ENCODE assay signal across 16 cellular contexts in the genomic region with DNA sequence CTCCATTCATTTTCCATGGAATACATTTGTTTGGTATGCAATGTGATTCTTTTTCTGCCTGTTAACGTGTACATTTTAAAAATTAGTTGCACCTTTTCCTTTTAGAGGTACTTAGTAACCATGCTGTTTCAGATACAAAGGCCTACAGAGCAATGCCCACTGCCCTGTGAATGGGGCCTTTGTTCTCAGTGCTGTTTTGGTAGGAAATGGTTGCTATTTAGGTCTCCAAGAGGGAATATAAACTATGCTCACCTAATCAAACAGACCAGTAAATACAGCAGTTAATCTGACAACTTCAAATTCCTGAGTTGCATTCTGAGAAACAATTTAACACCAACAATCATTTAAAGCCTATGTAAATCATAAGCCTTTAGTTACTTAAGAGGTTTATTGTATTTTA.
DNase-seq lines count a peak whose midpoint lies in the region; ATAC-seq, FAIRE-seq and TF ChIP-seq lines count a peak whose summit lies in the region.
"Had no signal": no experiment of that assay in that cellular context is flagged by ENCODE, and none has a peak within 500 bp of the region (broad histone marks: within the 10 kb centered on the region; RNA-seq: fewer than 3 reads in every experiment).

No MANE protein-coding gene starts in this region.

- no peaks in the 10 kb centered on the region for H3K9me3 Mint-ChIP-seq in Calu3 (ENCODE audit: low read depth, unreplicated experiment)
- no peaks in the 10 kb centered on the region for H3K9me3 Mint-ChIP-seq in endodermal cell
- no peaks in the 10 kb centered on the region for H3K9me3 Mint-ChIP-seq in nephron progenitor cell
- H3K9me3 Mint-ChIP-seq: activated CD4-positive, alpha-beta memory T cell treated with anti-CD3 and anti-CD28 coated beads, Interleukin-2, amount 10 ng/mL, durations not matched to agents 7 days and 5 days; activated T-cell treated with anti-CD3 and anti-CD28 coated beads, Interleukin-2, amount 50 U/mL, for 72 hours; CD8-positive, alpha-beta T cell; central memory CD8-positive, alpha-beta T cell had no signal

- H3K4me1 ChIP-seq in endodermal cell (ENCODE audit: control insufficient read depth, insufficient read depth, low read length): peaks cover 19% of the 10 kb centered on the region

- H3K36me3 ChIP-seq in endodermal cell (ENCODE audit: control insufficient read depth, insufficient read depth, low read length): no peaks in the 10 kb centered on the region

- H3K27ac ChIP-seq in endodermal cell (ENCODE audit: low read depth, low read length): peak overlapping the region; percentile 69

- H3K9me3 ChIP-seq in endodermal cell (ENCODE audit: control insufficient read depth, low read length): no peaks in the 10 kb centered on the region

- no TSS peak for BruUV-seq in Calu3 (replicated peaks; lab: Mats Ljungman, UMichigan)

- peak overlapping the region; percentile 22 for H3K9ac ChIP-seq in endodermal cell (ENCODE audit: extremely low read depth, low read length, poor library complexity, severe bottlenecking)

- TF ChIP-seq CTCF in Calu3 (IDR thresholded peaks at IDR 0.05; ENCODE audit: unreplicated experiment) (no peak), endodermal cell (conservative IDR thresholded peaks at IDR 0.05) (no peak), nephron progenitor cell (IDR thresholded peaks at IDR 0.05) (no peak), D721Med (IDR thresholded peaks at IDR 0.05; ENCODE audit: insufficient read depth, missing control alignments) (no peak)

- no peak for FAIRE-seq in D721Med (lab: Jason Lieb, UNC)

- H3K4me3 Mint-ChIP-seq in Calu3 (ENCODE audit: low read depth, unreplicated experiment) (peak overlapping the region; percentile 10), endodermal cell (no peak overlapping the region), nephron progenitor cell (no peak overlapping the region)
- H3K4me3 Mint-ChIP-seq: activated CD4-positive, alpha-beta memory T cell treated with anti-CD3 and anti-CD28 coated beads, Interleukin-2, amount 10 ng/mL, durations not matched to agents 7 days and 5 days; activated T-cell treated with anti-CD3 and anti-CD28 coated beads, Interleukin-2, amount 50 U/mL, for 72 hours; CD8-positive, alpha-beta T cell; central memory CD8-positive, alpha-beta T cell; naive thymus-derived CD8-positive, alpha-beta T cell had no signal

- ATAC-seq in HG03432 (IDR thresholded peaks at IDR 0.05; ENCODE audit: unreplicated experiment) (no peak), GM21717 (IDR thresholded peaks at IDR 0.05; ENCODE audit: unreplicated experiment) (no peak)
- ATAC-seq: activated T-cell treated with anti-CD3 and anti-CD28 coated beads, Interleukin-2, amount 50 U/mL, for 72 hours; CD8-positive, alpha-beta T cell; naive thymus-derived CD8-positive, alpha-beta T cell; Panc1 had no signal

- no peaks in the 10 kb centered on the region for H3K27me3 ChIP-seq in endodermal cell (ENCODE audit: control insufficient read depth, insufficient read depth, low read length, poor library complexity, severe bottlenecking)

- H3K4me1 Mint-ChIP-seq in Calu3 (ENCODE audit: low read depth, unreplicated experiment) (peaks cover 36% of the 10 kb centered on the region), endodermal cell (peaks cover 33% of the 10 kb centered on the region), nephron progenitor cell (peaks cover 34% of the 10 kb centered on the region)
- H3K4me1 Mint-ChIP-seq: central memory CD8-positive, alpha-beta T cell; naive thymus-derived CD8-positive, alpha-beta T cell had no signal

- peak overlapping the region; percentile 5 for H3K4me3 ChIP-seq in endodermal cell (ENCODE audit: low read length)

- H3K36me3 Mint-ChIP-seq in Calu3 (ENCODE audit: insufficient read depth, unreplicated experiment): no peaks in the 10 kb centered on the region
- no peaks in the 10 kb centered on the region for H3K36me3 Mint-ChIP-seq in endodermal cell (ENCODE audit: low read depth)
- H3K36me3 Mint-ChIP-seq in nephron progenitor cell (ENCODE audit: low read depth): no peaks in the 10 kb centered on the region
- H3K36me3 Mint-ChIP-seq: CD8-positive, alpha-beta T cell; naive thymus-derived CD8-positive, alpha-beta T cell had no signal

- intact Hi-C loops in Calu3 (cut with micrococcal nuclease; ENCODE audit: unreplicated experiment): no loop called here

- DNase-seq in Calu3: peak; percentile 63
- peak; percentile 38 for DNase-seq in NCI-H526 treated with DMSO at 0.1 percent for 48 hours (lab: John Stamatoyannopoulos, UW)
- DNase-seq in endodermal cell: no peak
- no peak for DNase-seq in nephron progenitor cell
- DNase-seq in D721Med (ENCODE audit: insufficient read length, low spot score): no peak
- no peak for DNase-seq in NCI-H2107 treated with DMSO at 0.1 percent for 48 hours (lab: John Stamatoyannopoulos, UW; ENCODE audit: unreplicated experiment)
- DNase-seq: activated CD4-positive, alpha-beta memory T cell treated with anti-CD3 and anti-CD28 coated beads, Interleukin-2, amount 10 ng/mL, durations not matched to agents 7 days and 5 days; activated T-cell treated with anti-CD3 and anti-CD28 coated beads, Interleukin-2, amount 50 U/mL, for 72 hours; CD8-positive, alpha-beta T cell; naive thymus-derived CD8-positive, alpha-beta T cell; NCI-H187; NCI-H82 had no signal

- H3K27ac Mint-ChIP-seq in Calu3 (ENCODE audit: unreplicated experiment) (peak overlapping the region; percentile 98), endodermal cell (peak overlapping the region; percentile 72), nephron progenitor cell (peak overlapping the region; percentile 56)
- H3K27ac Mint-ChIP-seq: activated CD4-positive, alpha-beta memory T cell treated with anti-CD3 and anti-CD28 coated beads, Interleukin-2, amount 10 ng/mL, durations not matched to agents 7 days and 5 days; activated T-cell treated with anti-CD3 and anti-CD28 coated beads, Interleukin-2, amount 50 U/mL, for 72 hours; CD8-positive, alpha-beta T cell; naive thymus-derived CD8-positive, alpha-beta T cell had no signal

- 100% methylated on average over 1 of the region's 1 CpG; no CpG with 5 or more reads in 1 of the 2 experiments for WGBS in endodermal cell (ENCODE audit: insufficient coverage in 1 of 2, insufficient read length in 1 of 2), 2 experiments

- no peaks in the 10 kb centered on the region for H3K27me3 Mint-ChIP-seq in Calu3 (ENCODE audit: unreplicated experiment)
- H3K27me3 Mint-ChIP-seq in endodermal cell (ENCODE audit: insufficient read depth): no peaks in the 10 kb centered on the region
- H3K27me3 Mint-ChIP-seq in nephron progenitor cell (ENCODE audit: low read depth, poor library complexity): no peaks in the 10 kb centered on the region

- CTCF ChIA-PET in Calu3 (lab: Charles Lee): no interaction called here

Comparison
In these comparisons a context has a peak if more than half of its experiments do, and no peak if none do; other contexts are left out.
1. DNase-seq: peak in Calu3 (single experiment) and NCI-H526 treated with DMSO at 0.1 percent for 48 hours (single experiment); none in endodermal cell (single experiment), nephron progenitor cell (single experiment), D721Med (single experiment) and NCI-H2107 treated with DMSO at 0.1 percent for 48 hours (single experiment).
2. Peak in every context shown above with its lines, with median percentiles within 50 percentile points of each other: H3K27ac Mint-ChIP-seq.